Comparison of ENCODE assay signal across 27 cellular contexts in the genomic region with DNA sequence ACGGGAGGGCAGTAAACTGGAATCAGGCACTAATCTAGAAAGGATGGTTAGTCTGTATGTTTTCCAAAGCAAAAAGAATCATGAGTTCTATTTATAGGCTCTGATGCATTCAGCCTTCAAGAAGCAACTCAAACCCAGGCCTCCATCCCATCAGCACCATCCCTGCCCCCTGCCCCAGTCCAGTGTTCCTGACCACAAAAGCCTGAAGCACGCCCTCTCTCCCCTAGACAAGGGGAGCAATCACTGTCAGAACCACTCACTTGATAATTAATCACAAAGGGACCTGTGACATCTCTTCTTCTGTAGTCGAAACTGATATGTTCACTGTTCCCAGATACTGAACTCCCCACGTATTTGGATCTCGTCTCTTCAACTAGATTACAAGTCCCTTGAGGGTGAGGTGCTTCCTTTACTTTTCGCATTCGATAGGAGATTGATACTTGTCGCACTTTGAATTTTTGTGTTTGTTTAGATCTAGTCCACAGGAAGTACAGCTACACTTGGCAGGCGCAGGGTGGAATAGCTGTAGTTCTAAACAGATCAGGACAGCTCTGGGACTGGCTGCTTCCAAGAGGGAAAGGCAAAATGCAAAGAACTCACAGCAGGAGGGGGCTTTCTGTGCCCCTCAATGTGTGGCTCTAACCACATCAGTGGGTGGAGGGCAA. TPM values are rescaled to one million over a fixed set of nuclear protein-coding genes. Genes with fewer than 3 reads are reported as not detected.
DNase-seq lines count a peak whose midpoint lies in the region; ATAC-seq, FAIRE-seq and TF ChIP-seq lines count a peak whose summit lies in the region.
"Had no signal": no experiment of that assay in that cellular context is flagged by ENCODE, and none has a peak within 500 bp of the region (broad histone marks: within the 10 kb centered on the region; RNA-seq: fewer than 3 reads in every experiment).

No MANE protein-coding gene starts in this region.

- no peak overlapping the region for H3K4me3 ChIP-seq in DND-41 (ENCODE audit: low read depth in 1 of 2, low read length in 2 of 2)
- no peak overlapping the region for H3K4me3 ChIP-seq in fibroblast of pulmonary artery (replicated peaks; ENCODE audit: low read depth, low read length)
- H3K4me3 ChIP-seq in neural progenitor cell, result no peak overlapping the region
- H3K4me3 ChIP-seq in PC-9, result no peak overlapping the region
- H3K4me3 ChIP-seq: ascending aorta, stomach, tibial artery had no signal

- H3K79me2 ChIP-seq in DND-41 (ENCODE audit: insufficient read depth, low read length) (no peaks in the 10 kb centered on the region), neural progenitor cell (ENCODE audit: low read depth) (no peaks in the 10 kb centered on the region), PC-9 (ENCODE audit: low read depth) (no peaks in the 10 kb centered on the region)

- peaks cover 9% of the 10 kb centered on the region for H3K27me3 Mint-ChIP-seq in neural progenitor cell (ENCODE audit: insufficient read depth, low read depth)

- no peak overlapping the region for H2AFZ ChIP-seq in DND-41 (ENCODE audit: low read depth, low read length)
- H2AFZ ChIP-seq in neural progenitor cell (replicated peaks), result no peak overlapping the region
- H2AFZ ChIP-seq in PC-9, result no peak overlapping the region

- TF ChIP-seq CTCF in DND-41 (IDR thresholded peaks at IDR 0.05; ENCODE audit: borderline replicate concordance, extremely low read depth, low read length, poor library complexity, severe bottlenecking) (no peak), fibroblast of pulmonary artery (IDR thresholded peaks at IDR 0.05; ENCODE audit: low read length, missing control alignments) (no peak), neural progenitor cell (IDR thresholded peaks at IDR 0.05) (no peak), PC-9 (conservative IDR thresholded peaks at IDR 0.05) (no peak)

- H3K36me3 ChIP-seq in DND-41 (ENCODE audit: insufficient read depth, low read length), result no peaks in the 10 kb centered on the region
- H3K36me3 ChIP-seq in KOPT-K1 (ENCODE audit: insufficient read depth, low read length), result no peaks in the 10 kb centered on the region
- no peaks in the 10 kb centered on the region for H3K36me3 ChIP-seq in neural progenitor cell
- H3K36me3 ChIP-seq in PC-9 (ENCODE audit: low read depth), result no peaks in the 10 kb centered on the region
- H3K36me3 ChIP-seq: ascending aorta, stomach, tibial artery had no signal

- H3K9me3 ChIP-seq in DND-41 (ENCODE audit: insufficient read depth, low read length, severe bottlenecking) (no peaks in the 10 kb centered on the region), KOPT-K1 (ENCODE audit: insufficient read depth, low read length, poor library complexity, severe bottlenecking) (no peaks in the 10 kb centered on the region), neural progenitor cell (ENCODE audit: low read depth) (no peaks in the 10 kb centered on the region), PC-9 (ENCODE audit: insufficient read depth, low read depth) (no peaks in the 10 kb centered on the region)
- H3K9me3 ChIP-seq: ascending aorta, stomach, tibial artery had no signal

- intact Hi-C loops in PC-9 (cut with micrococcal nuclease; ENCODE audit: unreplicated experiment), result no loop called here

- H3K4me2 ChIP-seq in DND-41 (ENCODE audit: insufficient read depth, low read length) (peak overlapping the region; percentile 60), neural progenitor cell (peak overlapping the region; percentile 45), PC-9 (no peak overlapping the region)
- H3K4me2 ChIP-seq: KMS-11 had no signal

- H3K4me1 ChIP-seq in DND-41 (ENCODE audit: insufficient read depth, low read length), result peaks cover 33% of the 10 kb centered on the region
- peaks cover 30% of the 10 kb centered on the region for H3K4me1 ChIP-seq in neural progenitor cell
- H3K4me1 ChIP-seq in PC-9 (replicated peaks; ENCODE audit: insufficient read depth), result no peaks in the 10 kb centered on the region

- H3K27me3 ChIP-seq in DND-41 (ENCODE audit: insufficient read depth, low read length, poor library complexity) (no peaks in the 10 kb centered on the region), neural progenitor cell (peaks cover 22% of the 10 kb centered on the region), PC-9 (ENCODE audit: insufficient read depth, low read depth) (peaks cover 99% of the 10 kb centered on the region)
- H3K27me3 ChIP-seq: ascending aorta had no signal

- ATAC-seq in DND-41 (ENCODE audit: insufficient read depth, low read depth), result no peak
- ATAC-seq in HG02642 (IDR thresholded peaks at IDR 0.05; ENCODE audit: poor library complexity, unreplicated experiment), result no peak
- ATAC-seq: activated T-helper 17 cell treated with anti-CD3 and anti-CD28 coated beads, Interleukin-2, amount 50 U/mL, for 72 hours had no signal

- H3K27ac ChIP-seq in DND-41 (ENCODE audit: low read length) (peak overlapping the region; percentile 91), KOPT-K1 (ENCODE audit: low read depth, low read length, poor library complexity, severe bottlenecking) (peak overlapping the region; percentile 47), neural progenitor cell (no peak overlapping the region), PC-9 (no peak overlapping the region)
- H3K27ac ChIP-seq: ascending aorta, KMS-11, stomach, tibial artery had no signal

- no peaks in the 10 kb centered on the region for H3K9me3 Mint-ChIP-seq in neural progenitor cell
- H3K9me3 Mint-ChIP-seq: activated B cell treated with CpG ODN at 0.5 μM for 24 hours; activated naive CD8-positive, alpha-beta T cell treated with anti-CD3 and anti-CD28 coated beads for 36 hours; activated T-helper 17 cell treated with anti-CD3 and anti-CD28 coated beads, Interleukin-2, amount 50 U/mL, for 72 hours; CD8-positive, alpha-beta memory T cell; dendritic cell treated with granulocyte-macrophage colony-stimulating factor and Interleukin-4, amounts not matched to agents 40 ng/mL and 50 ng/mL, for 4 days; mesothelial cell of epicardium had no signal

- H4K20me1 ChIP-seq in DND-41 (ENCODE audit: insufficient read depth, low read length) (no peaks in the 10 kb centered on the region), neural progenitor cell (ENCODE audit: low read depth) (peaks cover 4% of the 10 kb centered on the region), PC-9 (ENCODE audit: insufficient read depth) (no peaks in the 10 kb centered on the region)

- H3K9me2 ChIP-seq in PC-9 (ENCODE audit: insufficient read depth), result no peaks in the 10 kb centered on the region

- H3K36me3 Mint-ChIP-seq in neural progenitor cell, result no peaks in the 10 kb centered on the region
- H3K36me3 Mint-ChIP-seq: activated naive CD8-positive, alpha-beta T cell treated with anti-CD3 and anti-CD28 coated beads for 36 hours; CD8-positive, alpha-beta memory T cell; mesothelial cell of epicardium had no signal

- DNase-seq in DND-41 (no peak), fibroblast of pulmonary artery (ENCODE audit: low read depth) (peak; percentile 3), neural progenitor cell (ENCODE audit: low spot score) (peak; percentile 19), GM12891 (ENCODE audit: insufficient read length, low spot score) (no peak), PC-9 (no peak)
- DNase-seq: activated B cell treated with CpG ODN at 0.5 μM for 24 hours; activated CD4-positive, alpha-beta T cell treated with anti-CD3 and anti-CD28 coated beads, Interleukin-2, amount 50 U/mL, for 48 hours; activated CD8-positive, alpha-beta memory T cell treated with anti-CD3 and anti-CD28 coated beads, Interleukin-2, amount 50 U/mL, for 48 hours; activated naive CD8-positive, alpha-beta T cell treated with anti-CD3 and anti-CD28 coated beads for 36 hours; CD8-positive, alpha-beta memory T cell; DMS79; GOT3; NCI-H1436 treated with DMSO at 0.1 percent for 48 hours; stimulated activated CD8-positive, alpha-beta memory T cell treated with anti-CD3 and anti-CD28 coated beads, Interleukin-4, amount 100 ng/mL, for 48 hours; stomach; T1000; tibial artery had no signal

- peak overlapping the region; percentile 31 for H3K27ac Mint-ChIP-seq in neural progenitor cell
- H3K27ac Mint-ChIP-seq: activated B cell treated with CpG ODN at 0.5 μM for 24 hours; activated naive CD8-positive, alpha-beta T cell treated with anti-CD3 and anti-CD28 coated beads for 36 hours; activated T-helper 17 cell treated with anti-CD3 and anti-CD28 coated beads, Interleukin-2, amount 50 U/mL, for 72 hours; dendritic cell treated with granulocyte-macrophage colony-stimulating factor and Interleukin-4, amounts not matched to agents 40 ng/mL and 50 ng/mL, for 4 days; mesothelial cell of epicardium had no signal

- no peak overlapping the region for H3K4me3 Mint-ChIP-seq in neural progenitor cell
- H3K4me3 Mint-ChIP-seq: activated B cell treated with CpG ODN at 0.5 μM for 24 hours; activated naive CD8-positive, alpha-beta T cell treated with anti-CD3 and anti-CD28 coated beads for 36 hours; activated T-helper 17 cell treated with anti-CD3 and anti-CD28 coated beads, Interleukin-2, amount 50 U/mL, for 72 hours; CD8-positive, alpha-beta memory T cell; dendritic cell treated with granulocyte-macrophage colony-stimulating factor and Interleukin-4, amounts not matched to agents 40 ng/mL and 50 ng/mL, for 4 days; mesothelial cell of epicardium had no signal

- FAIRE-seq in GM12891 (lab: Jason Lieb, UNC), result no peak

- peaks cover 19% of the 10 kb centered on the region for H3F3A ChIP-seq in neural progenitor cell (ENCODE audit: low read depth)
- H3F3A ChIP-seq in PC-9 (ENCODE audit: insufficient read depth, low read depth), result no peaks in the 10 kb centered on the region

- POLR2A ChIA-PET in PC-9 (lab: Charles Lee; ENCODE audit: unreplicated experiment), result no interaction called here

- CTCF ChIA-PET in PC-9 (lab: Charles Lee), result no interaction called here

- no TSS peak for BruUV-seq in PC-9 (replicated peaks; lab: Mats Ljungman, UMichigan)

- peaks cover 24% of the 10 kb centered on the region for H3K4me1 Mint-ChIP-seq in neural progenitor cell
- H3K4me1 Mint-ChIP-seq: activated naive CD8-positive, alpha-beta T cell treated with anti-CD3 and anti-CD28 coated beads for 36 hours; activated T-helper 17 cell treated with anti-CD3 and anti-CD28 coated beads, Interleukin-2, amount 50 U/mL, for 72 hours; mesothelial cell of epicardium had no signal

- H3K9ac ChIP-seq in DND-41 (ENCODE audit: low read depth, low read length), result peak overlapping the region; percentile 48; the same call in 1 of the 2 replicates
- no peak overlapping the region for H3K9ac ChIP-seq in neural progenitor cell
- H3K9ac ChIP-seq: KMS-11 had no signal

- TF ChIP-seq POLR2A in GM12891 (IDR thresholded peaks at IDR 0.05; ENCODE audit: low read depth, low read length), result no peak

TF ChIP-seq in GM12891, 5 proteins besides CTCF, POLR2A, EP300 and RAD21:
- no peak for TF ChIP-seq POLR2AphosphoS5 (IDR thresholded peaks at IDR 0.05; ENCODE audit: low read depth, low read length)
- no peak for TF ChIP-seq TAF1 (IDR thresholded peaks at IDR 0.05; ENCODE audit: low read depth, low read length)
- no peak for TF ChIP-seq POU2F2 (IDR thresholded peaks at IDR 0.05; ENCODE audit: low read depth, low read length)
- TF ChIP-seq PAX5 (IDR thresholded peaks at IDR 0.05; ENCODE audit: insufficient read depth, low read length, severe bottlenecking), result no peak
- TF ChIP-seq SPI1 (IDR thresholded peaks at IDR 0.05; ENCODE audit: low read depth, low read length), result no peak

RNA-seq across cellular contexts. Expression of a gene that starts 36.4 kb away (rescaled TPM):
- total RNA-seq in neural progenitor cell (ENCODE audit: low replicate concordance) (not detected in 2 replicates), PC-9 (2021) (not detected in 2 replicates)
- not detected for polyA plus RNA-seq in GM12891 (2012; ENCODE audit: low read depth, missing spikeins)
- total RNA-seq: activated B cell treated with CpG ODN at 0.5 μM for 24 hours; activated naive CD8-positive, alpha-beta T cell treated with anti-CD3 and anti-CD28 coated beads for 36 hours; activated T-helper 17 cell treated with anti-CD3 and anti-CD28 coated beads, Interleukin-2, amount 50 U/mL, for 72 hours; ascending aorta; CD8-positive, alpha-beta memory T cell; HT1080; mesothelial cell of epicardium; posterior vena cava; stomach had no signal
- polyA plus RNA-seq: CD8-positive, alpha-beta memory T cell; neural cell; stomach had no signal

Comparison
In these comparisons a context has a peak if more than half of its experiments do, and no peak if none do; other contexts are left out.
1. DNase-seq: peak in fibroblast of pulmonary artery (single experiment) and neural progenitor cell (single experiment); none in DND-41 (single experiment), GM12891 (single experiment) and PC-9 (0 of 2).
2. H3K27ac ChIP-seq: peak in DND-41 (single experiment) and KOPT-K1 (single experiment); none in neural progenitor cell (single experiment) and PC-9 (single experiment).